In the genomic region with DNA sequence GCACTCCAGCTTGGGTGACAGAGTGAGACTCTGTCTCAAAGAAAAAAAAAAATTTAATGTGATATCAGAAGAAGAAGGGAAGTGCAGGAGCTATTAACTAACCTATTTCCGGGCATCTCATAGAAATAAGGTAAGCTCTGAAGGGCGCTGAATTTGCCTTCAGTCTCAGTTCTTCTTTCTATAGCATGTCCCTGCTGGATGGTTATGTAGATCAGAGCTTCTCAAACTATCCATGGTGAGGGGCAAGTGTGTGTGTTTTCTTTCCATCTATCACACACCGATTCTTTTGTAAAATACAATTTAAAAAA, we compare ENCODE assay signal across 11 cellular contexts.
A peak's percentile ranks its signal among the peaks of the same experiment; 100 is the strongest.
DNase-seq lines count a peak whose midpoint lies in the region; ATAC-seq and TF ChIP-seq lines count a peak whose summit lies in the region.
"Had no signal": no experiment of that assay in that cellular context is flagged by ENCODE, and none has a peak within 500 bp of the region (broad histone marks: within the 10 kb centered on the region; RNA-seq: fewer than 3 reads in every experiment).

No MANE protein-coding gene starts in this region.

- ATAC-seq in GM19467 (IDR thresholded peaks at IDR 0.05; ENCODE audit: unreplicated experiment) (peak; percentile 85), HG02943 (IDR thresholded peaks at IDR 0.05; ENCODE audit: low read depth, unreplicated experiment) (peak; percentile 75), HG03045 (IDR thresholded peaks at IDR 0.05; ENCODE audit: unreplicated experiment) (no peak)

- H3K9me3 ChIP-seq in OCI-LY1 (ENCODE audit: low read length), result no peaks in the 10 kb centered on the region

- H3K27me3 ChIP-seq in OCI-LY1 (ENCODE audit: insufficient read depth, low read length), result no peaks in the 10 kb centered on the region

- H3K4me1 ChIP-seq in OCI-LY1 (ENCODE audit: insufficient read depth, low read length, severe bottlenecking), result peaks cover 61% of the 10 kb centered on the region

- H3K4me2 ChIP-seq in OCI-LY1 (ENCODE audit: low read length), result peak overlapping the region; percentile 68

- no peak overlapping the region; the same call in 1 of the 2 replicates for H3K9ac ChIP-seq in OCI-LY1 (ENCODE audit: low read length)

- H3K79me2 ChIP-seq in OCI-LY1 (ENCODE audit: insufficient read depth, low read length), result peaks cover 37% of the 10 kb centered on the region

- H3K27ac ChIP-seq in OCI-LY1 (ENCODE audit: low read depth, low read length, poor library complexity, severe bottlenecking), result peak overlapping the region; percentile 89

- in situ Hi-C loops in GM13977 (cut with MboI; ENCODE audit: low pct_unique_long_range_greater_than_20kb, low sequenced_read_pairs, unreplicated experiment), result no loop called here

- H2AFZ ChIP-seq in OCI-LY1 (ENCODE audit: low read length), result no peak overlapping the region

- no peak for TF ChIP-seq CTCF in GM13977 (IDR thresholded peaks at IDR 0.05; ENCODE audit: extremely low read depth, insufficient read depth, missing control alignments)
- TF ChIP-seq CTCF in OCI-LY1 (IDR thresholded peaks at IDR 0.05; ENCODE audit: low read length), result no peak

- H3F3A ChIP-seq in OCI-LY1 (ENCODE audit: insufficient read depth, low read length), result no peaks in the 10 kb centered on the region

- H3K9me2 ChIP-seq in OCI-LY1 (ENCODE audit: low read depth, low read length), result no peaks in the 10 kb centered on the region

- H4K20me1 ChIP-seq in OCI-LY1 (ENCODE audit: insufficient read depth, low read length), result no peaks in the 10 kb centered on the region

- H3K36me3 ChIP-seq in OCI-LY1 (ENCODE audit: insufficient read depth, low read length), result peaks cover 62% of the 10 kb centered on the region

- DNase-seq in GM13977 (ENCODE audit: low spot score) (peak; percentile 18), mesenteric fat pad (ENCODE audit: low spot score) (no peak), NCI-H128 (lab: John Stamatoyannopoulos, UW; ENCODE audit: unreplicated experiment) (no peak), NCI-H524 (lab: John Stamatoyannopoulos, UW) (no peak)
- DNase-seq: activated naive CD4-positive, alpha-beta T cell treated with anti-CD3 and anti-CD28 coated beads, Interleukin-2, amount 10 ng/mL, durations not matched to agents 7 days and 5 days; effector memory CD4-positive, alpha-beta T cell; NCI-H187 treated with DMSO at 0.1 percent for 48 hours had no signal

- peak overlapping the region; percentile 36 for H3K4me3 ChIP-seq in OCI-LY1 (ENCODE audit: low read depth, low read length, poor library complexity, severe bottlenecking)
